Comparison of ENCODE assay signal across 1 cellular context in genomic region chr1:221711156-221711577, GRCh38.
TF ChIP-seq lines count a peak whose summit lies in the region.

No MANE protein-coding gene starts in this region.

TF ChIP-seq in liver, 16 proteins besides CTCF, POLR2A, EP300 and RAD21:
- TF ChIP-seq FOXA1 (IDR thresholded peaks at IDR 0.05) (no peak), MAX (IDR thresholded peaks at IDR 0.05) (peak; percentile 50), HNF4G (IDR thresholded peaks at IDR 0.05) (peak; percentile 66), TAF1 (conservative IDR thresholded peaks at IDR 0.05) (peak; percentile 29), SP1 (IDR thresholded peaks at IDR 0.05) (peak; percentile 70), YY1 (IDR thresholded peaks at IDR 0.05) (peak; percentile 50), NR2F2 (IDR thresholded peaks at IDR 0.05) (no peak), ZBTB33 (IDR thresholded peaks at IDR 0.05) (peak; percentile 42), FOXA2 (IDR thresholded peaks at IDR 0.05) (peak; percentile 31), REST (IDR thresholded peaks at IDR 0.05) (peak; percentile 83), HNF4A (conservative IDR thresholded peaks at IDR 0.05) (peak; percentile 76 to 78), GABPA (IDR thresholded peaks at IDR 0.05 in 1 of 2, conservative IDR thresholded peaks at IDR 0.05 in 1 of 2) (no peak), EGR1 (IDR thresholded peaks at IDR 0.05; ENCODE audit: low read depth in 2 of 2) (peak in 1 of 2 donors; percentile 9), RXRA (IDR thresholded peaks at IDR 0.05) (peak; percentile 63 to 68), ATF3 (IDR thresholded peaks at IDR 0.05) (no peak), JUND (IDR thresholded peaks at IDR 0.05) (peak; percentile 39 to 53)
